Comparison of ENCODE assay signal across 10 cellular contexts in genomic region chr15:69595009-69595825, GRCh38.
DNase-seq lines count a peak whose midpoint lies in the region; TF ChIP-seq lines count a peak whose summit lies in the region.
"Had no signal": no experiment of that assay in that cellular context is flagged by ENCODE, and none has a peak within 500 bp of the region (broad histone marks: within the 10 kb centered on the region; RNA-seq: fewer than 3 reads in every experiment).

No MANE protein-coding gene starts in this region.

- in situ Hi-C loops in HAP-1 (cut with MboI; ENCODE audit: low sequenced_read_pairs), result no loop called here

- H2BK12ac ChIP-seq in neuronal stem cell (ENCODE audit: low read length), result no peak overlapping the region

- H4K8ac ChIP-seq in neuronal stem cell (ENCODE audit: low read depth, low read length), result no peak overlapping the region

- no peak overlapping the region for H3K23ac ChIP-seq in neuronal stem cell (ENCODE audit: low read depth, low read length, poor library complexity)

- H4K20me1 ChIP-seq in BLaER1 treated with 17β-estradiol and CSF1 and Interleukin-3, amounts not matched to agents 10 nM and 100 nM, result peaks cover 0 to 13% (median 0%) of the 10 kb centered on the region in 11 experiments; a peak in 5 of 22 replicates

- no peak overlapping the region for H3K4ac ChIP-seq in neuronal stem cell (ENCODE audit: low read length)

- WGBS in esophagus squamous epithelium, 2 donors, result 24 to 29% methylated on average over 6 to 10 of the region's 12 CpGs
- no CpG with 5 or more reads among the region's 12 CpGs for WGBS in neuronal stem cell (ENCODE audit: extremely low coverage in 2 of 2, insufficient read length in 2 of 2, insufficient replicate concordance in 1 of 2), 2 donors

- H3K9ac ChIP-seq in BLaER1 treated with 17β-estradiol and CSF1 and Interleukin-3, amounts not matched to agents 10 nM and 100 nM, result peak overlapping the region in 2 of 11 experiments; percentile 14 to 16; a peak in 3 of 22 replicates
- no peak overlapping the region for H3K9ac ChIP-seq in neuronal stem cell (ENCODE audit: low read depth, low read length, poor library complexity)

- intact Hi-C loops in esophagus squamous epithelium (cut with DNase I), result no loop called here

- peaks cover 0 to 24% (median 4%) of the 10 kb centered on the region in 11 experiments; a peak in 9 of 22 replicates for H3K27me3 ChIP-seq in BLaER1 treated with 17β-estradiol and CSF1 and Interleukin-3, amounts not matched to agents 10 nM and 100 nM
- H3K27me3 ChIP-seq in esophagus squamous epithelium (peaks cover 0 to 73% (median 0%) of the 10 kb centered on the region in 4 donors), neuronal stem cell (ENCODE audit: control insufficient read depth in 3 of 3, insufficient read depth in 3 of 3, low read depth in 1 of 3, low read length in 3 of 3) (peaks cover 0 to 4% (median 0%) of the 10 kb centered on the region in 3 experiments), HAP-1 (ENCODE audit: low read depth) (no peaks in the 10 kb centered on the region)

- H3K4me2 ChIP-seq in BLaER1 treated with 17β-estradiol and CSF1 and Interleukin-3, amounts not matched to agents 10 nM and 100 nM, result peak overlapping the region; percentile 61 to 84 (median 77)
- no peak overlapping the region for H3K4me2 ChIP-seq in neuronal stem cell (ENCODE audit: insufficient read depth, low read length, poor library complexity, severe bottlenecking)

- DNase-seq in MV-4-11 (lab: John Stamatoyannopoulos, UW) (peak; percentile 80), esophagus squamous epithelium (lab: John Stamatoyannopoulos, UW) (no peak), neuronal stem cell (ENCODE audit: low spot score) (no peak), GOT3 (lab: John Stamatoyannopoulos, UW) (no peak), HAP-1 (ENCODE audit: low spot score in 2 of 2) (no peak), NCI-H1694 treated with DMSO at 0.1 percent for 48 hours (lab: John Stamatoyannopoulos, UW) (no peak)
- DNase-seq in activated naive CD4-positive, alpha-beta T cell treated with anti-CD3 and anti-CD28 coated beads, Interleukin-2, amount 50 U/mL, for 16 hours, result no peak
- DNase-seq: dermis blood vessel endothelial cell, GDM1 had no signal

- H3K9me3 ChIP-seq in BLaER1 treated with 17β-estradiol and CSF1 and Interleukin-3, amounts not matched to agents 10 nM and 100 nM (replicated peaks in 1 of 11), result no peaks in the 10 kb centered on the region
- H3K9me3 ChIP-seq in esophagus squamous epithelium (no peaks in the 10 kb centered on the region), neuronal stem cell (replicated peaks in 1 of 2; ENCODE audit: control insufficient read depth in 2 of 2, insufficient read depth in 1 of 2, low read depth in 1 of 2, low read length in 2 of 2) (no peaks in the 10 kb centered on the region), HAP-1 (no peaks in the 10 kb centered on the region)

- TF ChIP-seq POLR2A in esophagus squamous epithelium (IDR thresholded peaks at IDR 0.05), result no peak

- TF ChIP-seq CTCF in esophagus squamous epithelium (IDR thresholded peaks at IDR 0.05), result no peak

- H2BK15ac ChIP-seq in neuronal stem cell (ENCODE audit: low read length), result no peak overlapping the region

- H3K14ac ChIP-seq in neuronal stem cell (ENCODE audit: low read length), result no peak overlapping the region

- no peaks in the 10 kb centered on the region for H3K79me1 ChIP-seq in neuronal stem cell (ENCODE audit: low read depth, low read length)

- H3K18ac ChIP-seq in neuronal stem cell (ENCODE audit: low read length), result peak overlapping the region; percentile 7

- no peak overlapping the region for H2AFZ ChIP-seq in neuronal stem cell (ENCODE audit: low read length)

- no peak overlapping the region for H2AK5ac ChIP-seq in neuronal stem cell (ENCODE audit: low read depth, low read length)

- no peak overlapping the region for H3K27ac ChIP-seq in BLaER1 treated with 17β-estradiol and CSF1 and Interleukin-3, amounts not matched to agents 10 nM and 100 nM
- H3K27ac ChIP-seq in esophagus squamous epithelium (peak overlapping the region; percentile 5 to 57 (median 40)), neuronal stem cell (replicated peaks; ENCODE audit: low read length) (no peak overlapping the region)

- H3K4me3 ChIP-seq in BLaER1 treated with 17β-estradiol and CSF1 and Interleukin-3, amounts not matched to agents 10 nM and 100 nM, result no peak overlapping the region
- H3K4me3 ChIP-seq in esophagus squamous epithelium (peak overlapping the region in 1 of 4 donors; percentile 38), neuronal stem cell (ENCODE audit: low read length in 2 of 2) (no peak overlapping the region), HAP-1 (no peak overlapping the region)

- H3K4me1 ChIP-seq in BLaER1 treated with 17β-estradiol and CSF1 and Interleukin-3, amounts not matched to agents 10 nM and 100 nM, result peaks cover 17 to 31% (median 21%) of the 10 kb centered on the region in 10 experiments
- H3K4me1 ChIP-seq in esophagus squamous epithelium (peaks cover 22 to 57% (median 27%) of the 10 kb centered on the region in 3 donors), neuronal stem cell (ENCODE audit: control insufficient read depth in 2 of 2, insufficient read depth in 1 of 2, low read depth in 1 of 2, low read length in 2 of 2) (peaks cover 0 to 3% of the 10 kb centered on the region in 2 donors), HAP-1 (no peaks in the 10 kb centered on the region)

- no peaks in the 10 kb centered on the region for H3K36me3 ChIP-seq in BLaER1 treated with 17β-estradiol and CSF1 and Interleukin-3, amounts not matched to agents 10 nM and 100 nM
- H3K36me3 ChIP-seq in esophagus squamous epithelium (no peaks in the 10 kb centered on the region), neuronal stem cell (replicated peaks in 1 of 2; ENCODE audit: control insufficient read depth in 2 of 2, insufficient read depth in 2 of 2, low read length in 2 of 2) (no peaks in the 10 kb centered on the region), HAP-1 (replicated peaks) (no peaks in the 10 kb centered on the region)

- H4K91ac ChIP-seq in neuronal stem cell (ENCODE audit: low read depth, low read length, poor library complexity), result no peak overlapping the region

- no peak overlapping the region for H2BK120ac ChIP-seq in neuronal stem cell (ENCODE audit: low read depth, low read length)

- H2BK5ac ChIP-seq in neuronal stem cell (ENCODE audit: low read length), result no peak overlapping the region

Comparison
In these comparisons a context has a peak if more than half of its experiments do, and no peak if none do; other contexts are left out.
1. H3K27ac ChIP-seq: peak in esophagus squamous epithelium (4 of 4); none in BLaER1 treated with 17β-estradiol and CSF1 and Interleukin-3, amounts not matched to agents 10 nM and 100 nM (0 of 11) and neuronal stem cell (single experiment).